ENCODE assay signal across 8 cellular contexts in genomic region chr4:184448828-184449227, GRCh38. TPM values are rescaled to one million over a fixed set of nuclear protein-coding genes. Genes with fewer than 3 reads are reported as not detected.
DNase-seq lines count a peak whose midpoint lies in the region; ATAC-seq and TF ChIP-seq lines count a peak whose summit lies in the region.

No MANE protein-coding gene starts in this region.

- no peaks in the 10 kb centered on the region; the same call in 1 of the 2 replicates for H4K20me1 ChIP-seq in OCI-LY7 (ENCODE audit: insufficient read depth, low read length)

- H3K9me2 ChIP-seq in OCI-LY7 (ENCODE audit: insufficient read depth, low read length), result no peaks in the 10 kb centered on the region

- H3K9me3 ChIP-seq in OCI-LY7 (ENCODE audit: low read length) (no peaks in the 10 kb centered on the region), mucosa of stomach (ENCODE audit: control insufficient read depth, low read length) (no peaks in the 10 kb centered on the region)

- no peak overlapping the region for H2AFZ ChIP-seq in OCI-LY7 (ENCODE audit: low read length)

- peak overlapping the region; percentile 3; the same call in 1 of the 2 replicates for H3K4me2 ChIP-seq in OCI-LY7 (ENCODE audit: low read length)

- peak; percentile 57 for ATAC-seq in GM19395 (IDR thresholded peaks at IDR 0.05; ENCODE audit: unreplicated experiment)
- ATAC-seq in HG02970 (IDR thresholded peaks at IDR 0.05; ENCODE audit: low FRiP score, unreplicated experiment), result no peak
- ATAC-seq in GM19328 (IDR thresholded peaks at IDR 0.05; ENCODE audit: unreplicated experiment), result no peak

- peaks cover 35% of the 10 kb centered on the region for H3K4me1 ChIP-seq in OCI-LY7 (ENCODE audit: insufficient read depth, low read length, poor library complexity, severe bottlenecking)
- H3K4me1 ChIP-seq in mucosa of stomach (ENCODE audit: control insufficient read depth, insufficient read depth, low read length), result peaks cover 38% of the 10 kb centered on the region

- H3K4me3 ChIP-seq in OCI-LY7 (ENCODE audit: low read depth, low read length, poor library complexity, severe bottlenecking) (no peak overlapping the region), mucosa of stomach (ENCODE audit: low read length) (peak overlapping the region; percentile 7)

- peaks cover 86% of the 10 kb centered on the region for H3K4me1 Mint-ChIP-seq in endothelial cell (ENCODE audit: unreplicated experiment)

- DNase-seq in A172 (ENCODE audit: low spot score), result peak; percentile 58
- no peak for DNase-seq in OCI-LY7 (ENCODE audit: low spot score)
- no peak for DNase-seq in endothelial cell (ENCODE audit: low spot score)
- DNase-seq in NCI-H1092 (lab: John Stamatoyannopoulos, UW), result no peak

- peak overlapping the region; percentile 39 for H3K27ac Mint-ChIP-seq in endothelial cell (ENCODE audit: unreplicated experiment)

- H3K36me3 Mint-ChIP-seq in endothelial cell (ENCODE audit: low read depth, unreplicated experiment), result peaks cover 12% of the 10 kb centered on the region

- no peak for TF ChIP-seq CTCF in OCI-LY7 (conservative IDR thresholded peaks at IDR 0.05; ENCODE audit: low read length)
- TF ChIP-seq CTCF in endothelial cell (IDR thresholded peaks at IDR 0.05; ENCODE audit: unreplicated experiment), result no peak

- H3K4me3 Mint-ChIP-seq in endothelial cell (ENCODE audit: unreplicated experiment), result no peak overlapping the region

- intact Hi-C loops in OCI-LY7 (cut with micrococcal nuclease; ENCODE audit: unreplicated experiment), result no loop called here

- BruUV-seq in OCI-LY7 (replicated peaks; lab: Mats Ljungman, UMichigan), result no TSS peak

- H3K79me2 ChIP-seq in OCI-LY7 (ENCODE audit: insufficient read depth, low read depth, low read length), result peaks cover 47% of the 10 kb centered on the region; the same call in 1 of the 2 replicates

- POLR2A ChIA-PET in OCI-LY7 (lab: Charles Lee), result interaction anchor here (1.0 to 1.8 kb wide), 4 partner anchors 9 to 14 kb away, joined by 3 to 5 read pairs (median 4); no protein-coding TSS in a partner anchor

- no peaks in the 10 kb centered on the region for H3K27me3 ChIP-seq in mucosa of stomach (ENCODE audit: control insufficient read depth, insufficient read depth, low read length)

- CTCF ChIA-PET in OCI-LY7 (lab: Charles Lee; ENCODE audit: unreplicated experiment), result no interaction called here

- H3K27me3 Mint-ChIP-seq in endothelial cell (ENCODE audit: unreplicated experiment), result peaks cover 8% of the 10 kb centered on the region

- H3K36me3 ChIP-seq in OCI-LY7 (ENCODE audit: insufficient read depth, low read length) (peaks cover 29% of the 10 kb centered on the region), mucosa of stomach (ENCODE audit: control insufficient read depth, insufficient read depth, low read length) (no peaks in the 10 kb centered on the region)

- peak overlapping the region; percentile 17 for H3K9ac ChIP-seq in mucosa of stomach (ENCODE audit: low read length)

- H3K27ac ChIP-seq in OCI-LY7 (ENCODE audit: low read depth, low read length, poor library complexity, severe bottlenecking), result no peak overlapping the region

- H3K9me3 Mint-ChIP-seq in endothelial cell (ENCODE audit: unreplicated experiment), result no peaks in the 10 kb centered on the region

RNA-seq across cellular contexts. Expression of gene IRF2, which starts 25.5 kb away (rescaled TPM):
- 22.6 and 25.8 TPM in 2 replicates for total RNA-seq in A172 (2014; rRNA removed; shearing (Covaris generic))
- total RNA-seq in OCI-LY7 (2014; rRNA removed; shearing (Covaris generic)), result 29.7 and 32.3 TPM in 2 replicates
- total RNA-seq in OCI-LY7 (2022) (31.8 and 37.8 TPM in 2 replicates), endothelial cell (ENCODE audit: unreplicated experiment) (27.6 TPM)
